ENCODE assay signal across 25 cellular contexts in genomic region chr2:200040831-200041230, GRCh38.
"Had no signal": no experiment of that assay in that cellular context is flagged by ENCODE, and none has a peak within 500 bp of the region (broad histone marks: within the 10 kb centered on the region; RNA-seq: fewer than 3 reads in every experiment).

No MANE protein-coding gene starts in this region.

- FAIRE-seq: colon, keratinocyte, pancreas, small intestine had no signal

- DNase-seq: dermis blood vessel endothelial cell; esophagus squamous epithelium; glutamatergic neuron; left cardiac atrium; left ventricle myocardium inferior; lower lobe of right lung; midbrain; nucleus accumbens; pancreas; right cardiac atrium; small intestine; stimulated activated CD4-positive, alpha-beta T cell treated with anti-CD3 and anti-CD28 coated beads, Interleukin-4, amount 100 ng/mL, for 1 hour; stimulated activated CD8-positive, alpha-beta memory T cell treated with anti-CD3 and anti-CD28 coated beads, Interleukin-4, amount 100 ng/mL, for 48 hours; tibial artery; upper lobe of right lung had no signal

- H3K4me1 ChIP-seq: gastroesophageal sphincter, left ventricle myocardium inferior, lower lobe of right lung, neural progenitor cell, pancreas, tibial artery, upper lobe of right lung had no signal

- ATAC-seq: gastroesophageal sphincter; left cardiac atrium; lower lobe of right lung; natural killer cell treated with Interleukin-12 subunit alpha and Interleukin-12 subunit beta and Interleukin-15 and Interleukin-18, amount 100 ng/mL, for 72 hours; pancreas; right cardiac atrium; stimulated activated effector memory CD8-positive, alpha-beta T cell treated with anti-CD3 and anti-CD28 coated beads, Interleukin-12 subunit alpha, Interleukin-12 subunit beta, amount 100 ng/mL, for 72 hours; upper lobe of right lung had no signal

- H3K27ac ChIP-seq: esophagus squamous epithelium, gastroesophageal sphincter, left ventricle myocardium inferior, lower lobe of right lung, neural progenitor cell, pancreas, tibial artery, upper lobe of right lung, vagina had no signal

- H3K9me3 ChIP-seq: pancreas, upper lobe of right lung, vagina had no signal

- H3K36me3 ChIP-seq: esophagus squamous epithelium, gastroesophageal sphincter, left ventricle myocardium inferior, lower lobe of right lung, neural progenitor cell, pancreas, tibial artery, upper lobe of right lung, vagina had no signal

- H3K4me3 Mint-ChIP-seq: memory B cell; natural killer cell treated with Interleukin-12 subunit alpha and Interleukin-12 subunit beta and Interleukin-15 and Interleukin-18, amount 100 ng/mL, for 72 hours; neural progenitor cell; stimulated activated effector memory CD8-positive, alpha-beta T cell treated with anti-CD3 and anti-CD28 coated beads, Interleukin-12 subunit alpha, Interleukin-12 subunit beta, amount 100 ng/mL, for 72 hours; stimulated activated naive CD8-positive, alpha-beta T cell treated with anti-CD3 and anti-CD28 coated beads, Interleukin-15, Interleukin-2, amounts not matched to agents 100 ng/mL and 50 ng/mL, for 24 hours had no signal

- H3K27me3 Mint-ChIP-seq: progenitor cell of endocrine pancreas had no signal

- H3K27me3 ChIP-seq: esophagus squamous epithelium, gastroesophageal sphincter, neural progenitor cell, pancreas, tibial artery, upper lobe of right lung, vagina had no signal

- H3K36me3 Mint-ChIP-seq: memory B cell; natural killer cell treated with Interleukin-12 subunit alpha and Interleukin-12 subunit beta and Interleukin-15 and Interleukin-18, amount 100 ng/mL, for 72 hours; stimulated activated effector memory CD8-positive, alpha-beta T cell treated with anti-CD3 and anti-CD28 coated beads, Interleukin-12 subunit alpha, Interleukin-12 subunit beta, amount 100 ng/mL, for 72 hours had no signal

- H3K9ac ChIP-seq: neural progenitor cell had no signal

- H3K4me3 ChIP-seq: esophagus squamous epithelium, gastroesophageal sphincter, left ventricle myocardium inferior, lower lobe of right lung, neural progenitor cell, pancreas, tibial artery, upper lobe of right lung, vagina had no signal

- H3K4me1 Mint-ChIP-seq: memory B cell; stimulated activated effector memory CD8-positive, alpha-beta T cell treated with anti-CD3 and anti-CD28 coated beads, Interleukin-12 subunit alpha, Interleukin-12 subunit beta, amount 100 ng/mL, for 72 hours had no signal

- H2AFZ ChIP-seq: neural progenitor cell had no signal

- H3K4me2 ChIP-seq: neural progenitor cell had no signal

- H3K27ac Mint-ChIP-seq: memory B cell; natural killer cell treated with Interleukin-12 subunit alpha and Interleukin-12 subunit beta and Interleukin-15 and Interleukin-18, amount 100 ng/mL, for 72 hours; progenitor cell of endocrine pancreas; stimulated activated effector memory CD8-positive, alpha-beta T cell treated with anti-CD3 and anti-CD28 coated beads, Interleukin-12 subunit alpha, Interleukin-12 subunit beta, amount 100 ng/mL, for 72 hours; stimulated activated naive CD8-positive, alpha-beta T cell treated with anti-CD3 and anti-CD28 coated beads, Interleukin-15, Interleukin-2, amounts not matched to agents 100 ng/mL and 50 ng/mL, for 24 hours had no signal
